ENCODE assay signal across 14 cellular contexts in the genomic region with DNA sequence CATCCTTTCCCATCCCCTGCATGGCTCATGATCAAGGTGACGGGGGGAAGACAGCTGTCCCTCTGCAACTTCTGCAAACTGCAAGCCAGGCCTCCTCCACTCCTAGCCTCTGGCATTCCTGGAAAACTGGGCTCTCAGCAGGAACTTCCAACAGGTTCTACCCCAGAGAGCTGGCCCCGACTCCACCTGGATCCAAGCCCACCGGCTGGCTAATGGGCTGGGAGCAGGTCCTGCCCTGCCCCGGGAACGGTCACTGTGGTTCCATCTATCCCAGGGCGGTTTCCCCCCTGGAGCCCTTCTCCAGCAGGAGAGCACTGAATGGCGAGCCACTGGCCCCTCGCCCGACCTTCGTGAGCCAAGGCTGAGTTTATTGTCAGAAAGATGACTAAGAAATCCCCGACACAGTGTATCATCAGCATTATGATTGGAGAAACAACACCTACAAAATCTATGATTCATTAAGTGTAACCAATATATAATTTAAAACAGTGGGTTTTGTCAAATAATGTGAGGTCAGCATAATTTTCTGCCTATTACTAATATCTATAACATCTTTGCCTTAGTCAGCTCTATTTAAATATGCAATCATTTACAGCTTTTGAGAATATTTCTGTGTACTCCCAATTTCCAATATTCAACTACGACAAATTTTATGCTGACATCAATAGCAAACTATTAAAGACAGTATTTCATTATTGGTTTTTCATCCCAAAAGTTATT.
"Had no signal": no experiment of that assay in that cellular context is flagged by ENCODE, and none has a peak within 500 bp of the region (broad histone marks: within the 10 kb centered on the region; RNA-seq: fewer than 3 reads in every experiment).

No MANE protein-coding gene starts in this region.

- H3K36me3 ChIP-seq: brain microvascular endothelial cell, heart right ventricle, stomach had no signal

- H3K27ac ChIP-seq: brain microvascular endothelial cell, heart right ventricle, parathyroid adenoma, stomach had no signal

- H3K9me3 Mint-ChIP-seq: activated CD4-positive, alpha-beta T cell treated with anti-CD3 and anti-CD28 coated beads, Interleukin-2, amount 10 ng/mL, durations not matched to agents 24 days and 14 days; activated naive CD8-positive, alpha-beta T cell treated with anti-CD3 and anti-CD28 coated beads, Interleukin-2, amount 10 ng/mL, durations not matched to agents 7 days and 5 days had no signal

- H3K27me3 ChIP-seq: brain microvascular endothelial cell had no signal

- H3K4me3 Mint-ChIP-seq: activated CD4-positive, alpha-beta T cell treated with anti-CD3 and anti-CD28 coated beads, Interleukin-2, amount 10 ng/mL, durations not matched to agents 24 days and 14 days; activated CD8-positive, alpha-beta T cell treated with anti-CD3 and anti-CD28 coated beads, Interleukin-2, amount 10 ng/mL, durations not matched to agents 7 days and 5 days; activated naive CD8-positive, alpha-beta T cell treated with anti-CD3 and anti-CD28 coated beads, Interleukin-2, amount 10 ng/mL, durations not matched to agents 7 days and 5 days; naive thymus-derived CD4-positive, alpha-beta T cell had no signal

- H3K4me1 Mint-ChIP-seq: activated CD4-positive, alpha-beta T cell treated with anti-CD3 and anti-CD28 coated beads, Interleukin-2, amount 10 ng/mL, durations not matched to agents 24 days and 14 days; activated naive CD8-positive, alpha-beta T cell treated with anti-CD3 and anti-CD28 coated beads, Interleukin-2, amount 10 ng/mL, durations not matched to agents 7 days and 5 days; naive thymus-derived CD4-positive, alpha-beta T cell had no signal

- H3K4me3 ChIP-seq: heart right ventricle, stomach had no signal

- H3K27ac Mint-ChIP-seq: activated CD4-positive, alpha-beta T cell treated with anti-CD3 and anti-CD28 coated beads, Interleukin-2, amount 10 ng/mL, durations not matched to agents 24 days and 14 days; activated CD8-positive, alpha-beta T cell treated with anti-CD3 and anti-CD28 coated beads, Interleukin-2, amount 10 ng/mL, durations not matched to agents 7 days and 5 days; activated naive CD8-positive, alpha-beta T cell treated with anti-CD3 and anti-CD28 coated beads, Interleukin-2, amount 10 ng/mL, durations not matched to agents 7 days and 5 days; naive thymus-derived CD4-positive, alpha-beta T cell had no signal

- DNase-seq: activated CD4-positive, alpha-beta T cell treated with anti-CD3 and anti-CD28 coated beads, Interleukin-2, amount 10 ng/mL, durations not matched to agents 24 days and 14 days; activated CD4-positive, CD25-positive, alpha-beta regulatory T cell; activated CD8-positive, alpha-beta memory T cell treated with anti-CD3 and anti-CD28 coated beads, Interleukin-2, amount 50 U/mL, for 4 hours; activated CD8-positive, alpha-beta T cell treated with anti-CD3 and anti-CD28 coated beads, Interleukin-2, amount 10 ng/mL, durations not matched to agents 7 days and 5 days; activated naive CD8-positive, alpha-beta T cell treated with anti-CD3 and anti-CD28 coated beads, Interleukin-2, amount 10 ng/mL, durations not matched to agents 7 days and 5 days; brain microvascular endothelial cell; effector CD8-positive, alpha-beta T cell; heart right ventricle; naive thymus-derived CD4-positive, alpha-beta T cell; small intestine; stomach had no signal

- H3K36me3 Mint-ChIP-seq: activated naive CD8-positive, alpha-beta T cell treated with anti-CD3 and anti-CD28 coated beads, Interleukin-2, amount 10 ng/mL, durations not matched to agents 7 days and 5 days; naive thymus-derived CD4-positive, alpha-beta T cell had no signal

- H3K4me1 ChIP-seq: parathyroid adenoma, stomach had no signal

- FAIRE-seq: frontal cortex, small intestine had no signal

- ATAC-seq: activated CD8-positive, alpha-beta T cell treated with anti-CD3 and anti-CD28 coated beads, Interleukin-2, amount 10 ng/mL, durations not matched to agents 7 days and 5 days; heart right ventricle; left colon; naive thymus-derived CD4-positive, alpha-beta T cell had no signal
